Comparison of ENCODE assay signal across 1 cellular context in the genomic region with DNA sequence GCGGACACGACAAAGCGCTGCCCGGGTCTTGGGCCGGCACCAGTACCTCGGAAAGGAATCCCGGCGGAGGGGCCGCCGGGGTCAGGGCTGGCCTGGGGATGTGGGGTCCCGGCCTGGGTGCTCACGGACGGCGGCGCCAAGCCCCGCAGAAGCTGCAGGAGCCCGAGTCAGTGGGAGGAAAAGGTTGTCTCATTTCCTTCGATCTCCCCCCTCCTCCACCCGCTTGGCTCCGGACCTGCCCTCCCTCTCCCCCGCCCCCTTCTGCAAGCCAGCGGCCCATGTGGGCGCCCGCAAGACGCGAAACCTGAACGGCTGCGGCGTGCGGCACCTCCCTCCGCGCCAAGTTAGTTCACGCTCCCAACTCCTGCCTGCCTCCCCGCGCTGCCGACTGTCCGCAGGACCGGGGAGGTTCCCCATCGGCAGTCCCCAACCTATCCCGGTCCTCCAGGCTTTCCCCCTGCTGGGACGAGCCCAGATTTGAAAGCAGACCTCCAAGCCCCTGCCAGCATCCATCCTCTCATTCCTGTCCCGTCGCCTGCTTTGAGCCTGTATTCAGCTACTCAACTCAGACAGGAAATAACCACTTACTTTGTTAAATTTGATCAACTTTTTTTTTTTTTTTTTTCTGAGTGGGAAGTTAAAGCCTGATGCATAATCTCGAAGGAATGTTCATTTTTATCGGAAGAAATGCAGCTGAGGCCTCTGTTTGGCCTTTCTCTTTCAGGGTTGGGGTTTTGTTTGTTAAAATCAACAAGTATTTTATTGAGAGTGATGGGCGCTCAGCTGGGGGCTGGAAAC.
TF ChIP-seq lines count a peak whose summit lies in the region.

TSS of gene EVA1A (minus strand) at position 172 of the 798 bp plus-strand sequence. CDS start 42,799 bp downstream, outside the sequence.

TF ChIP-seq in HepG2, 621 proteins besides CTCF, POLR2A, EP300 and RAD21 (continued from another document and continues in another):
- TF ChIP-seq, protein P1, sequence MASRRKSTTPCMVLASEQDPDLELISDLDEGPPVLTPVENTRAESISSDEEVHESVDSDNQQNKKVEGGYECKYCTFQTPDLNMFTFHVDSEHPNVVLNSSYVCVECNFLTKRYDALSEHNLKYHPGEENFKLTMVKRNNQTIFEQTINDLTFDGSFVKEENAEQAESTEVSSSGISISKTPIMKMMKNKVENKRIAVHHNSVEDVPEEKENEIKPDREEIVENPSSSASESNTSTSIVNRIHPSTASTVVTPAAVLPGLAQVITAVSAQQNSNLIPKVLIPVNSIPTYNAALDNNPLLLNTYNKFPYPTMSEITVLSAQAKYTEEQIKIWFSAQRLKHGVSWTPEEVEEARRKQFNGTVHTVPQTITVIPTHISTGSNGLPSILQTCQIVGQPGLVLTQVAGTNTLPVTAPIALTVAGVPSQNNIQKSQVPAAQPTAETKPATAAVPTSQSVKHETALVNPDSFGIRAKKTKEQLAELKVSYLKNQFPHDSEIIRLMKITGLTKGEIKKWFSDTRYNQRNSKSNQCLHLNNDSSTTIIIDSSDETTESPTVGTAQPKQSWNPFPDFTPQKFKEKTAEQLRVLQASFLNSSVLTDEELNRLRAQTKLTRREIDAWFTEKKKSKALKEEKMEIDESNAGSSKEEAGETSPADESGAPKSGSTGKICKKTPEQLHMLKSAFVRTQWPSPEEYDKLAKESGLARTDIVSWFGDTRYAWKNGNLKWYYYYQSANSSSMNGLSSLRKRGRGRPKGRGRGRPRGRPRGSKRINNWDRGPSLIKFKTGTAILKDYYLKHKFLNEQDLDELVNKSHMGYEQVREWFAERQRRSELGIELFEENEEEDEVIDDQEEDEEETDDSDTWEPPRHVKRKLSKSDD (CRISPR knock-in tag; IDR thresholded peaks at IDR 0.05; ENCODE audit: low read depth): no peak
- TF ChIP-seq PCBP1 (IDR thresholded peaks at IDR 0.05; ENCODE audit: borderline replicate concordance, low read depth, low read length) (no peak), NFIB (CRISPR knock-in tag; IDR thresholded peaks at IDR 0.05; ENCODE audit: borderline replicate concordance) (no peak), ELF1 (CRISPR knock-in tag; IDR thresholded peaks at IDR 0.05) (no peak), REPIN1 (CRISPR knock-in tag; IDR thresholded peaks at IDR 0.05; ENCODE audit: borderline replicate concordance, low read depth) (peak; percentile 50), PBX3 (CRISPR knock-in tag; IDR thresholded peaks at IDR 0.05; ENCODE audit: borderline replicate concordance) (no peak), SAP130 (CRISPR knock-in tag; IDR thresholded peaks at IDR 0.05; ENCODE audit: low read depth) (peak; percentile 82), LCORL (IDR thresholded peaks at IDR 0.05) (no peak), LCORL (CRISPR knock-in tag; IDR thresholded peaks at IDR 0.05) (peak; percentile 74; the same call in 1 of the 2 replicates), NFE2L2 (IDR thresholded peaks at IDR 0.05; ENCODE audit: low read length) (no peak), ZNF329 (CRISPR knock-in tag; IDR thresholded peaks at IDR 0.05; ENCODE audit: low read depth) (0 out of 2 replicates have a peak, but pooled peaks have one; percentile 50), SPEN (CRISPR knock-in tag; IDR thresholded peaks at IDR 0.05; ENCODE audit: low read depth) (peak; percentile 29), NCOR1 (IDR thresholded peaks at IDR 0.05; ENCODE audit: borderline replicate concordance, low read length) (no peak), NPAS2 (CRISPR knock-in tag; IDR thresholded peaks at IDR 0.05; ENCODE audit: borderline replicate concordance) (no peak), AGO1 (IDR thresholded peaks at IDR 0.05; ENCODE audit: low read depth, low read length, poor library complexity, severe bottlenecking) (peak; percentile 54), BORCS8-MEF2B (CRISPR knock-in tag; IDR thresholded peaks at IDR 0.05) (no peak), GFI1 (CRISPR knock-in tag; IDR thresholded peaks at IDR 0.05; ENCODE audit: borderline replicate concordance) (no peak; the same call in 1 of the 2 replicates), ZNF543 (CRISPR knock-in tag; IDR thresholded peaks at IDR 0.05) (no peak), ZNF567 (CRISPR knock-in tag; IDR thresholded peaks at IDR 0.05; ENCODE audit: borderline replicate concordance) (no peak), RFX5 (IDR thresholded peaks at IDR 0.05; ENCODE audit: low read depth, low read length) (no peak), ZBTB38 (CRISPR knock-in tag; IDR thresholded peaks at IDR 0.05) (peak; percentile 73), RBM22 (optimal IDR thresholded peaks at IDR 0.05; ENCODE audit: low read length) (no peak), PTBP1 (IDR thresholded peaks at IDR 0.05; ENCODE audit: low read depth, low read length, poor library complexity, severe bottlenecking) (no peak), NCOA5 (CRISPR knock-in tag; IDR thresholded peaks at IDR 0.05) (no peak), ZNF512 (CRISPR knock-in tag; IDR thresholded peaks at IDR 0.05) (0 out of 2 replicates have a peak, but pooled peaks have one; percentile 83), ZEB1 (IDR thresholded peaks at IDR 0.05; ENCODE audit: insufficient replicate concordance, low read depth) (no peak), MEF2D (CRISPR knock-in tag; IDR thresholded peaks at IDR 0.05) (peak; percentile 27), ZKSCAN1 (IDR thresholded peaks at IDR 0.05; ENCODE audit: low read length) (no peak), ZNF619 (CRISPR knock-in tag; IDR thresholded peaks at IDR 0.05) (no peak), MBNL3 (CRISPR knock-in tag; conservative IDR thresholded peaks at IDR 0.05) (no peak), HIVEP1 (CRISPR knock-in tag; IDR thresholded peaks at IDR 0.05) (peak; percentile 23; the same call in 1 of the 2 replicates), ZNF138 (CRISPR knock-in tag; IDR thresholded peaks at IDR 0.05; ENCODE audit: low read depth) (no peak; the same call in 1 of the 2 replicates), ZNF589 (CRISPR knock-in tag; conservative IDR thresholded peaks at IDR 0.05) (peak; percentile 80), MIER2 (CRISPR knock-in tag; IDR thresholded peaks at IDR 0.05) (no peak), THAP11 (CRISPR knock-in tag; IDR thresholded peaks at IDR 0.05) (peak; percentile 26; the same call in 1 of the 2 replicates), TRIM24 (CRISPR knock-in tag; IDR thresholded peaks at IDR 0.05) (no peak), AKAP8 (CRISPR knock-in tag; IDR thresholded peaks at IDR 0.05) (no peak), HNRNPUL1 (IDR thresholded peaks at IDR 0.05; ENCODE audit: low read depth, low read length) (no peak), HNRNPLL (IDR thresholded peaks at IDR 0.05; ENCODE audit: low read depth, low read length, poor library complexity, severe bottlenecking) (peak; percentile 86), UBTF (CRISPR knock-in tag; IDR thresholded peaks at IDR 0.05) (peak; percentile 95), SSRP1 (CRISPR knock-in tag; IDR thresholded peaks at IDR 0.05) (no peak), CSRNP1 (CRISPR knock-in tag; IDR thresholded peaks at IDR 0.05) (0 out of 2 replicates have a peak, but pooled peaks have one; percentile 5), TMF1 (CRISPR knock-in tag; IDR thresholded peaks at IDR 0.05; ENCODE audit: low read depth) (no peak)
- TF ChIP-seq, protein P2, sequence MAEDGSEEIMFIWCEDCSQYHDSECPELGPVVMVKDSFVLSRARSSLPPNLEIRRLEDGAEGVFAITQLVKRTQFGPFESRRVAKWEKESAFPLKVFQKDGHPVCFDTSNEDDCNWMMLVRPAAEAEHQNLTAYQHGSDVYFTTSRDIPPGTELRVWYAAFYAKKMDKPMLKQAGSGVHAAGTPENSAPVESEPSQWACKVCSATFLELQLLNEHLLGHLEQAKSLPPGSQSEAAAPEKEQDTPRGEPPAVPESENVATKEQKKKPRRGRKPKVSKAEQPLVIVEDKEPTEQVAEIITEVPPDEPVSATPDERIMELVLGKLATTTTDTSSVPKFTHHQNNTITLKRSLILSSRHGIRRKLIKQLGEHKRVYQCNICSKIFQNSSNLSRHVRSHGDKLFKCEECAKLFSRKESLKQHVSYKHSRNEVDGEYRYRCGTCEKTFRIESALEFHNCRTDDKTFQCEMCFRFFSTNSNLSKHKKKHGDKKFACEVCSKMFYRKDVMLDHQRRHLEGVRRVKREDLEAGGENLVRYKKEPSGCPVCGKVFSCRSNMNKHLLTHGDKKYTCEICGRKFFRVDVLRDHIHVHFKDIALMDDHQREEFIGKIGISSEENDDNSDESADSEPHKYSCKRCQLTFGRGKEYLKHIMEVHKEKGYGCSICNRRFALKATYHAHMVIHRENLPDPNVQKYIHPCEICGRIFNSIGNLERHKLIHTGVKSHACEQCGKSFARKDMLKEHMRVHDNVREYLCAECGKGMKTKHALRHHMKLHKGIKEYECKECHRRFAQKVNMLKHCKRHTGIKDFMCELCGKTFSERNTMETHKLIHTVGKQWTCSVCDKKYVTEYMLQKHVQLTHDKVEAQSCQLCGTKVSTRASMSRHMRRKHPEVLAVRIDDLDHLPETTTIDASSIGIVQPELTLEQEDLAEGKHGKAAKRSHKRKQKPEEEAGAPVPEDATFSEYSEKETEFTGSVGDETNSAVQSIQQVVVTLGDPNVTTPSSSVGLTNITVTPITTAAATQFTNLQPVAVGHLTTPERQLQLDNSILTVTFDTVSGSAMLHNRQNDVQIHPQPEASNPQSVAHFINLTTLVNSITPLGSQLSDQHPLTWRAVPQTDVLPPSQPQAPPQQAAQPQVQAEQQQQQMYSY (CRISPR knock-in tag; IDR thresholded peaks at IDR 0.05): no peak
- TF ChIP-seq, protein P3, sequence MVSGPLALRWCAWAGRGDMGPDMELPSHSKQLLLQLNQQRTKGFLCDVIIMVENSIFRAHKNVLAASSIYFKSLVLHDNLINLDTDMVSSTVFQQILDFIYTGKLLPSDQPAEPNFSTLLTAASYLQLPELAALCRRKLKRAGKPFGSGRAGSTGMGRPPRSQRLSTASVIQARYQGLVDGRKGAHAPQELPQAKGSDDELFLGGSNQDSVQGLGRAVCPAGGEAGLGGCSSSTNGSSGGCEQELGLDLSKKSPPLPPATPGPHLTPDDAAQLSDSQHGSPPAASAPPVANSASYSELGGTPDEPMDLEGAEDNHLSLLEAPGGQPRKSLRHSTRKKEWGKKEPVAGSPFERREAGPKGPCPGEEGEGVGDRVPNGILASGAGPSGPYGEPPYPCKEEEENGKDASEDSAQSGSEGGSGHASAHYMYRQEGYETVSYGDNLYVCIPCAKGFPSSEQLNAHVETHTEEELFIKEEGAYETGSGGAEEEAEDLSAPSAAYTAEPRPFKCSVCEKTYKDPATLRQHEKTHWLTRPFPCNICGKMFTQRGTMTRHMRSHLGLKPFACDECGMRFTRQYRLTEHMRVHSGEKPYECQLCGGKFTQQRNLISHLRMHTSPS (CRISPR knock-in tag; IDR thresholded peaks at IDR 0.05; ENCODE audit: low read depth): peak; percentile 51; the same call in 1 of the 2 replicates
- TF ChIP-seq, protein P4, sequence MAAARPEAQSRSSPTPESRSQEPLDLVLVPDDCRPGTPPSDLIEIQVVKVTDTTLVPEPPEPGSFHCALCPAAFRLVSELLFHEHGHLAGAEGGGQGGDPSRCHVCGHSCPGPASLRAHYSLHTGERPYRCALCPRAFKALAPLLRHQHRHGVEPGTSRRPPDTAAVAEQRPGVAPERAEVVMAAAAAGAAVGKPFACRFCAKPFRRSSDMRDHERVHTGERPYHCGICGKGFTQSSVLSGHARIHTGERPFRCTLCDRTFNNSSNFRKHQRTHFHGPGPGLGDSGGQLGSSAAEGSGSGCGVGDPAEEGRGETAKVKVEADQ (CRISPR knock-in tag; IDR thresholded peaks at IDR 0.05; ENCODE audit: borderline replicate concordance): no peak
